In genomic region chr19:42297034-42297433, GRCh38 we compare ENCODE assay signal across 21 cellular contexts. TPM values are rescaled to one million over a fixed set of nuclear protein-coding genes. Genes with fewer than 3 reads are reported as not detected.
DNase-seq lines count a peak whose midpoint lies in the region; ATAC-seq, FAIRE-seq and TF ChIP-seq lines count a peak whose summit lies in the region.
"Had no signal": no experiment of that assay in that cellular context is flagged by ENCODE, and none has a peak within 500 bp of the region (broad histone marks: within the 10 kb centered on the region; RNA-seq: fewer than 3 reads in every experiment).

No MANE protein-coding gene starts in this region.

- POLR2A ChIA-PET in K562 (lab: Yijun Ruan, JAX), result interaction anchor here (0.6 kb wide), 1 partner anchor 23 kb away, joined by 3 read pairs; no protein-coding TSS in a partner anchor

- peaks cover 10% of the 10 kb centered on the region for H3K4me1 Mint-ChIP-seq in activated CD4-positive, alpha-beta T cell treated with anti-CD3 and anti-CD28 coated beads, Interleukin-2, amount 10 ng/mL, durations not matched to agents 24 days and 14 days
- peaks cover 14% of the 10 kb centered on the region for H3K4me1 Mint-ChIP-seq in neural progenitor cell

- no TSS peak for BruUV-seq in K562 (replicated peaks; lab: Mats Ljungman, UMichigan)

- CTCF ChIA-PET in K562 (lab: Yijun Ruan, JAX; ENCODE audit: low intra/inter-chr PET ratio), result interaction anchor here (1.2 kb wide), 1 partner anchor 51 kb away, joined by 4 read pairs; no protein-coding TSS in a partner anchor

- peak; percentile 56 for DNase-seq in activated CD4-positive, alpha-beta T cell treated with anti-CD3 and anti-CD28 coated beads, Interleukin-2, amount 10 ng/mL, durations not matched to agents 24 days and 14 days
- no peak for DNase-seq in activated CD4-positive, alpha-beta T cell treated with anti-CD3 and anti-CD28 coated beads, Interleukin-2, amount 50 U/mL, for 48 hours
- no peak for DNase-seq in K562 (ENCODE audit: extremely low read depth in 1 of 4, low spot score in 3 of 4)
- no peak for DNase-seq in neural progenitor cell (ENCODE audit: low spot score)
- no peak for DNase-seq in effector memory CD4-positive, alpha-beta T cell
- DNase-seq: COR-L47, DMS153, EL, NCI-H1105, NCI-H187, NCI-H446, PC-3, Right ventricle myocardium superior had no signal

- peaks cover 63% of the 10 kb centered on the region; the same call in 2 of the 3 replicates for H3K36me3 ChIP-seq in K562 (ENCODE audit: control insufficient read depth, insufficient read depth, low read length)
- no peaks in the 10 kb centered on the region for H3K36me3 ChIP-seq in neural progenitor cell
- peaks cover 27% of the 10 kb centered on the region for H3K36me3 ChIP-seq in effector memory CD4-positive, alpha-beta T cell (ENCODE audit: control insufficient read depth, insufficient read depth, low read length)

- peaks cover 32% of the 10 kb centered on the region for H3F3A ChIP-seq in neural progenitor cell (ENCODE audit: low read depth)

- TF ChIP-seq POLR2A in GM19193 (IDR thresholded peaks at IDR 0.05; ENCODE audit: extremely low read depth, insufficient read depth, insufficient read length), result peak; percentile 22
- no peak for TF ChIP-seq POLR2A in K562 (conservative IDR thresholded peaks at IDR 0.05)

- in situ Hi-C loops in K562 (cut with MboI), result no loop called here

- H3K9me3 Mint-ChIP-seq in activated CD4-positive, alpha-beta T cell treated with anti-CD3 and anti-CD28 coated beads, Interleukin-2, amount 10 ng/mL, durations not matched to agents 24 days and 14 days, result no peaks in the 10 kb centered on the region
- H3K9me3 Mint-ChIP-seq in neural progenitor cell, result no peaks in the 10 kb centered on the region

- 94% methylated on average over 15 of the region's 15 CpGs for WGBS in K562 (ENCODE audit: insufficient coverage, low coverage, missing lambda C conversion rate)

- no peaks in the 10 kb centered on the region for H3K9me1 ChIP-seq in K562 (ENCODE audit: control insufficient read depth, insufficient read depth, low read length)

- H3K27ac ChIP-seq in K562 (ENCODE audit: extremely low read depth, low read depth, low read length) (no peak overlapping the region), neural progenitor cell (no peak overlapping the region)
- H3K27ac ChIP-seq in effector memory CD4-positive, alpha-beta T cell (ENCODE audit: insufficient read depth, low read length, poor library complexity, severe bottlenecking), result no peak overlapping the region
- H3K27ac ChIP-seq: BLaER1 treated with 17β-estradiol and CSF1 and Interleukin-3, amounts not matched to agents 10 nM and 100 nM; KMS-11 had no signal

- H3K36me3 Mint-ChIP-seq in activated CD4-positive, alpha-beta T cell treated with anti-CD3 and anti-CD28 coated beads, Interleukin-2, amount 10 ng/mL, durations not matched to agents 24 days and 14 days (ENCODE audit: low read depth), result peaks cover 14% of the 10 kb centered on the region
- peaks cover 10% of the 10 kb centered on the region for H3K36me3 Mint-ChIP-seq in neural progenitor cell

- H3K27ac Mint-ChIP-seq in activated CD4-positive, alpha-beta T cell treated with anti-CD3 and anti-CD28 coated beads, Interleukin-2, amount 10 ng/mL, durations not matched to agents 24 days and 14 days, result no peak overlapping the region
- H3K27ac Mint-ChIP-seq in neural progenitor cell, result no peak overlapping the region

- ATAC-seq in K562 (no peak), HG03025 (IDR thresholded peaks at IDR 0.05; ENCODE audit: low FRiP score, unreplicated experiment) (no peak), HG03354 (IDR thresholded peaks at IDR 0.05; ENCODE audit: poor library complexity, severe bottlenecking, unreplicated experiment) (no peak)
- ATAC-seq: PC-3 had no signal

- TF ChIP-seq RAD21 in K562 (CRISPR knock-in tag; conservative IDR thresholded peaks at IDR 0.05 in 1 of 2, IDR thresholded peaks at IDR 0.05 in 1 of 2), result no peak

- H3K27me3 ChIP-seq in K562 (ENCODE audit: control insufficient read depth in 2 of 2, insufficient read depth in 2 of 2, low read length in 2 of 2) (no peaks in the 10 kb centered on the region), neural progenitor cell (no peaks in the 10 kb centered on the region)
- no peaks in the 10 kb centered on the region for H3K27me3 ChIP-seq in effector memory CD4-positive, alpha-beta T cell (replicated peaks; ENCODE audit: control insufficient read depth, insufficient read depth, low read length, poor library complexity, severe bottlenecking)
- H3K27me3 ChIP-seq: BLaER1 treated with 17β-estradiol and CSF1 and Interleukin-3, amounts not matched to agents 10 nM and 100 nM had no signal

- H3K4me2 ChIP-seq in K562 (ENCODE audit: insufficient read depth, low read length), result no peak overlapping the region
- no peak overlapping the region for H3K4me2 ChIP-seq in neural progenitor cell
- H3K4me2 ChIP-seq: BLaER1 treated with 17β-estradiol and CSF1 and Interleukin-3, amounts not matched to agents 10 nM and 100 nM; KMS-11 had no signal

- TF ChIP-seq CTCF in K562 (IDR thresholded peaks at IDR 0.05 in 2 of 3, conservative IDR thresholded peaks at IDR 0.05 in 1 of 3; ENCODE audit: insufficient read depth in 2 of 3, low read depth in 1 of 3, low read length in 3 of 3) (no peak), neural progenitor cell (IDR thresholded peaks at IDR 0.05) (no peak)

- no peaks in the 10 kb centered on the region for H3K27me3 Mint-ChIP-seq in activated CD4-positive, alpha-beta T cell treated with anti-CD3 and anti-CD28 coated beads, Interleukin-2, amount 10 ng/mL, durations not matched to agents 24 days and 14 days
- peaks cover 10% of the 10 kb centered on the region for H3K27me3 Mint-ChIP-seq in neural progenitor cell (ENCODE audit: insufficient read depth, low read depth)

- no peak overlapping the region for H2AFZ ChIP-seq in K562 (ENCODE audit: low read depth, low read length)
- H2AFZ ChIP-seq in neural progenitor cell (replicated peaks), result no peak overlapping the region

- H3K79me2 ChIP-seq in K562 (ENCODE audit: control insufficient read depth, insufficient read depth, low read length) (peaks cover 11% of the 10 kb centered on the region), neural progenitor cell (ENCODE audit: low read depth) (peaks cover 20% of the 10 kb centered on the region)

- intact Hi-C loops in activated CD4-positive, alpha-beta T cell treated with anti-CD3 and anti-CD28 coated beads, Interleukin-2, amount 10 ng/mL, durations not matched to agents 24 days and 14 days (cut with micrococcal nuclease), result no loop called here
- intact Hi-C loops in K562 (cut with micrococcal nuclease), result loop anchor here (5.0 kb wide), 1 partner anchor 55 kb away; the partner anchor contains the start of gene GSK3A

- no peak overlapping the region for H3K9ac ChIP-seq in K562 (ENCODE audit: insufficient read depth in 1 of 2, low read depth in 2 of 2, low read length in 2 of 2)
- H3K9ac ChIP-seq in neural progenitor cell, result no peak overlapping the region
- H3K9ac ChIP-seq: BLaER1 treated with 17β-estradiol and CSF1 and Interleukin-3, amounts not matched to agents 10 nM and 100 nM; KMS-11 had no signal

- H3K4me1 ChIP-seq in K562 (replicated peaks in 1 of 2; ENCODE audit: control insufficient read depth in 2 of 2, insufficient read depth in 2 of 2, low read length in 2 of 2), result peaks cover 9 to 56% of the 10 kb centered on the region in 2 experiments
- peaks cover 8% of the 10 kb centered on the region for H3K4me1 ChIP-seq in neural progenitor cell
- peaks cover 7% of the 10 kb centered on the region for H3K4me1 ChIP-seq in effector memory CD4-positive, alpha-beta T cell (ENCODE audit: control insufficient read depth, insufficient read depth, low read length, poor library complexity, severe bottlenecking)

- H3K9me3 ChIP-seq in K562 (replicated peaks; ENCODE audit: control insufficient read depth, insufficient read depth, low read depth, low read length) (no peaks in the 10 kb centered on the region), neural progenitor cell (ENCODE audit: low read depth) (no peaks in the 10 kb centered on the region)
- H3K9me3 ChIP-seq in effector memory CD4-positive, alpha-beta T cell (ENCODE audit: control insufficient read depth, low read length), result no peaks in the 10 kb centered on the region
- H3K9me3 ChIP-seq: BLaER1 treated with 17β-estradiol and CSF1 and Interleukin-3, amounts not matched to agents 10 nM and 100 nM had no signal

- no peak for FAIRE-seq in K562 (lab: Jason Lieb, UNC)
- FAIRE-seq: GM18507 had no signal

- H3K4me3 ChIP-seq in K562, result no peak overlapping the region
- H3K4me3 ChIP-seq in neural progenitor cell, result no peak overlapping the region
- H3K4me3 ChIP-seq in effector memory CD4-positive, alpha-beta T cell (ENCODE audit: insufficient read depth, low read depth, low read length, poor library complexity, severe bottlenecking), result no peak overlapping the region
- H3K4me3 ChIP-seq: BLaER1 treated with 17β-estradiol and CSF1 and Interleukin-3, amounts not matched to agents 10 nM and 100 nM had no signal

- no peak overlapping the region for H3K4me3 Mint-ChIP-seq in activated CD4-positive, alpha-beta T cell treated with anti-CD3 and anti-CD28 coated beads, Interleukin-2, amount 10 ng/mL, durations not matched to agents 24 days and 14 days
- H3K4me3 Mint-ChIP-seq in neural progenitor cell, result peak overlapping the region; percentile 6

- H4K20me1 ChIP-seq in K562 (replicated peaks; ENCODE audit: control insufficient read depth, insufficient read depth, low read length), result peaks cover 14% of the 10 kb centered on the region
- H4K20me1 ChIP-seq in neural progenitor cell (ENCODE audit: low read depth), result peaks cover 29% of the 10 kb centered on the region

- no peak for TF ChIP-seq EP300 in K562 (IDR thresholded peaks at IDR 0.05; ENCODE audit: low read length)

RNA-seq across cellular contexts. Expression of gene PRR19, which starts 4.9 kb away (rescaled TPM):
- 1.3 and 1.6 TPM in 2 replicates for total RNA-seq in activated CD4-positive, alpha-beta T cell treated with anti-CD3 and anti-CD28 coated beads, Interleukin-2, amount 10 ng/mL, durations not matched to agents 24 days and 14 days
- 0.30 and 0.67 TPM in 2 replicates for total RNA-seq in K562 (2011; cell fraction: chromatin; rRNA removed; ENCODE audit: low replicate concordance)
- 0.39 and 0.83 TPM in 2 replicates for total RNA-seq in K562 (2011; cell fraction: nucleolus; rRNA removed)
- 0.76 and 0.81 TPM in 2 replicates for total RNA-seq in K562 (2011; cell fraction: nucleoplasm; rRNA removed)
- total RNA-seq in K562 (2014; rRNA removed) (0.54 and 1.1 TPM in 2 replicates), K562 (2014; rRNA removed; fragmentation: Illumina TruSeq; extraction: Trizol) (0.11 and 0.32 TPM in 2 replicates), K562 (2015; rRNA removed; fragmentation: Illumina TruSeq; extraction: Trizol) (0.94 and 1.1 TPM in 2 replicates), K562 (2021) (1.6 and 1.8 TPM in 2 replicates), neural progenitor cell (ENCODE audit: low replicate concordance) (1.0 TPM in 2 replicates)
- polyA plus RNA-seq in K562 (2011; rRNA removed) (0.24 and 0.34 TPM in 2 replicates), K562 (2014; fragmentation: Illumina TruSeq; extraction: Trizol) (1.0 and 1.9 TPM in 2 replicates), K562 (2014; fragmentation: Nextera tagmentation; extraction: Ambion mirVana) (under 1 TPM; 0.10 to 0.18 TPM), K562 (2014; rRNA removed) (0.73 and 1.6 TPM in 2 replicates)
- polyA plus RNA-seq in K562 (2011; cell fraction: cytosol; rRNA removed), result 0.41 and 2.0 TPM in 2 replicates
- polyA plus RNA-seq in K562 (2011; cell fraction: nucleus; rRNA removed), result 0.21 and 0.77 TPM in 2 replicates
- polyA plus RNA-seq in K562 (2012), result 1.4 and 1.7 TPM in 2 replicates
- polyA minus RNA-seq in K562 (2011; rRNA and poly(A)+ RNA removed), result 0.15 and 0.32 TPM in 2 replicates
- polyA minus RNA-seq in K562 (2011; cell fraction: cytosol; rRNA and poly(A)+ RNA removed), result 1.2 TPM in 1 of 2 replicates, not detected in the other
- polyA minus RNA-seq in K562 (2011; cell fraction: nucleus; rRNA and poly(A)+ RNA removed), result 0.40 TPM in 1 of 2 replicates, not detected in the other
- total RNA-seq: PC-3, Right ventricle myocardium superior had no signal

RNA-seq across cellular contexts. Expression of gene PAFAH1B3, which starts 5.4 kb away (rescaled TPM):
- total RNA-seq in activated CD4-positive, alpha-beta T cell treated with anti-CD3 and anti-CD28 coated beads, Interleukin-2, amount 10 ng/mL, durations not matched to agents 24 days and 14 days, result 49.1 and 50.4 TPM in 2 replicates
- 3.9 and 24.8 TPM in 2 replicates for total RNA-seq in K562 (2011; cell fraction: chromatin; rRNA removed; ENCODE audit: low replicate concordance)
- total RNA-seq in K562 (2011; cell fraction: nucleolus; rRNA removed), result 45.0 and 47.0 TPM in 2 replicates
- 16.6 and 17.6 TPM in 2 replicates for total RNA-seq in K562 (2011; cell fraction: nucleoplasm; rRNA removed)
- total RNA-seq in K562 (2014; rRNA removed), result 114 and 146 TPM in 2 replicates
- total RNA-seq in K562 (2014; rRNA removed; fragmentation: Illumina TruSeq; extraction: Trizol), result 28.7 and 48.0 TPM in 2 replicates
- 78.9 and 81.0 TPM in 2 replicates for total RNA-seq in K562 (2015; rRNA removed; fragmentation: Illumina TruSeq; extraction: Trizol)
- 130 and 138 TPM in 2 replicates for total RNA-seq in K562 (2021)
- 27.5 and 40.8 TPM in 2 replicates for polyA plus RNA-seq in K562 (2011; rRNA removed)
- 71.5 and 165 TPM in 2 replicates for polyA plus RNA-seq in K562 (2011; cell fraction: cytosol; rRNA removed)
- polyA plus RNA-seq in K562 (2011; cell fraction: nucleus; rRNA removed), result 47.4 and 73.9 TPM in 2 replicates
- polyA plus RNA-seq in K562 (2012), result 83.4 and 102 TPM in 2 replicates
- polyA plus RNA-seq in K562 (2014; fragmentation: Illumina TruSeq; extraction: Trizol), result 96.7 and 113 TPM in 2 replicates
- polyA plus RNA-seq in K562 (2014; fragmentation: Nextera tagmentation; extraction: Ambion mirVana), result 10 to 100 TPM; 10.5 to 23.5 TPM
- polyA plus RNA-seq in K562 (2014; rRNA removed), result 79.6 and 80.6 TPM in 2 replicates
- 20.7 and 34.8 TPM in 2 replicates for polyA minus RNA-seq in K562 (2011; rRNA and poly(A)+ RNA removed)
- 70.3 and 71.1 TPM in 2 replicates for polyA minus RNA-seq in K562 (2011; cell fraction: cytosol; rRNA and poly(A)+ RNA removed)
- 16.8 and 18.9 TPM in 2 replicates for polyA minus RNA-seq in K562 (2011; cell fraction: nucleus; rRNA and poly(A)+ RNA removed)
- 63.2 and 106 TPM in 2 replicates for total RNA-seq in neural progenitor cell (ENCODE audit: low replicate concordance)
- total RNA-seq: PC-3 had no signal

RNA-seq across cellular contexts. Expression of gene TMEM145, which starts 16.1 kb away (rescaled TPM):
- 0.78 and 0.82 TPM in 2 replicates for total RNA-seq in activated CD4-positive, alpha-beta T cell treated with anti-CD3 and anti-CD28 coated beads, Interleukin-2, amount 10 ng/mL, durations not matched to agents 24 days and 14 days
- 4.7 and 17.0 TPM in 2 replicates for total RNA-seq in K562 (2011; cell fraction: chromatin; rRNA removed; ENCODE audit: low replicate concordance)
- 7.8 and 16.2 TPM in 2 replicates for total RNA-seq in K562 (2011; cell fraction: nucleolus; rRNA removed)
- total RNA-seq in K562 (2011; cell fraction: nucleoplasm; rRNA removed), result 4.7 and 8.2 TPM in 2 replicates
- total RNA-seq in K562 (2014; rRNA removed) (0.61 TPM in 1 of 2 replicates, not detected in the other), K562 (2014; rRNA removed; fragmentation: Illumina TruSeq; extraction: Trizol) (0.80 and 0.83 TPM in 2 replicates), K562 (2015; rRNA removed; fragmentation: Illumina TruSeq; extraction: Trizol) (0.75 and 0.94 TPM in 2 replicates), K562 (2021) (2.8 and 5.5 TPM in 2 replicates), neural progenitor cell (ENCODE audit: low replicate concordance) (0.37 and 6.6 TPM in 2 replicates)
- polyA plus RNA-seq in K562 (2011; rRNA removed) (1.3 and 1.8 TPM in 2 replicates), K562 (2014; fragmentation: Illumina TruSeq; extraction: Trizol) (1.8 and 2.0 TPM in 2 replicates), K562 (2014; fragmentation: Nextera tagmentation; extraction: Ambion mirVana) (not detected), K562 (2014; rRNA removed) (3.0 and 4.1 TPM in 2 replicates)
- 0.54 and 0.77 TPM in 2 replicates for polyA plus RNA-seq in K562 (2011; cell fraction: cytosol; rRNA removed)
- 16.6 and 17.9 TPM in 2 replicates for polyA plus RNA-seq in K562 (2011; cell fraction: nucleus; rRNA removed)
- 0.91 and 2.6 TPM in 2 replicates for polyA plus RNA-seq in K562 (2012)
- polyA minus RNA-seq in K562 (2011; rRNA and poly(A)+ RNA removed), result 1.9 and 2.4 TPM in 2 replicates
- 4.5 TPM in 1 of 2 replicates, not detected in the other for polyA minus RNA-seq in K562 (2011; cell fraction: cytosol; rRNA and poly(A)+ RNA removed)
- polyA minus RNA-seq in K562 (2011; cell fraction: nucleus; rRNA and poly(A)+ RNA removed), result 6.6 and 11.7 TPM in 2 replicates
- total RNA-seq: A172, MCF 10A had no signal

RNA-seq across cellular contexts. Expression of gene CIC, which starts 28.0 kb away (rescaled TPM):
- total RNA-seq in activated CD4-positive, alpha-beta T cell treated with anti-CD3 and anti-CD28 coated beads, Interleukin-2, amount 10 ng/mL, durations not matched to agents 24 days and 14 days, result 61.2 and 65.6 TPM in 2 replicates
- total RNA-seq in K562 (2011; cell fraction: chromatin; rRNA removed; ENCODE audit: low replicate concordance), result 24.1 and 86.8 TPM in 2 replicates
- total RNA-seq in K562 (2011; cell fraction: nucleolus; rRNA removed), result 64.6 and 65.9 TPM in 2 replicates
- total RNA-seq in K562 (2011; cell fraction: nucleoplasm; rRNA removed), result 39.3 and 41.3 TPM in 2 replicates
- total RNA-seq in K562 (2014; rRNA removed) (13.6 and 13.7 TPM in 2 replicates), K562 (2014; rRNA removed; fragmentation: Illumina TruSeq; extraction: Trizol) (1.5 and 2.2 TPM in 2 replicates), K562 (2015; rRNA removed; fragmentation: Illumina TruSeq; extraction: Trizol) (8.6 and 8.7 TPM in 2 replicates), K562 (2021) (37.6 and 44.7 TPM in 2 replicates), neural progenitor cell (ENCODE audit: low replicate concordance) (5.2 and 28.1 TPM in 2 replicates)
- polyA plus RNA-seq in K562 (2011; rRNA removed) (3.0 and 5.8 TPM in 2 replicates), K562 (2014; fragmentation: Illumina TruSeq; extraction: Trizol) (12.0 and 21.5 TPM in 2 replicates), K562 (2014; fragmentation: Nextera tagmentation; extraction: Ambion mirVana) (under 1 TPM; 0.07 to 0.13 TPM), K562 (2014; rRNA removed) (18.9 and 19.9 TPM in 2 replicates)
- polyA plus RNA-seq in K562 (2011; cell fraction: cytosol; rRNA removed), result 4.3 and 10.0 TPM in 2 replicates
- 37.3 and 64.7 TPM in 2 replicates for polyA plus RNA-seq in K562 (2011; cell fraction: nucleus; rRNA removed)
- 24.4 and 27.9 TPM in 2 replicates for polyA plus RNA-seq in K562 (2012)
- polyA minus RNA-seq in K562 (2011; rRNA and poly(A)+ RNA removed), result 1.8 and 2.4 TPM in 2 replicates
- polyA minus RNA-seq in K562 (2011; cell fraction: cytosol; rRNA and poly(A)+ RNA removed), result 12.8 and 21.3 TPM in 2 replicates
- polyA minus RNA-seq in K562 (2011; cell fraction: nucleus; rRNA and poly(A)+ RNA removed), result 14.4 and 16.6 TPM in 2 replicates

RNA-seq across cellular contexts. Expression of gene MEGF8, which starts 28.4 kb away (rescaled TPM):
- total RNA-seq in activated CD4-positive, alpha-beta T cell treated with anti-CD3 and anti-CD28 coated beads, Interleukin-2, amount 10 ng/mL, durations not matched to agents 24 days and 14 days, result 8.4 and 9.1 TPM in 2 replicates
- total RNA-seq in K562 (2011; cell fraction: chromatin; rRNA removed; ENCODE audit: low replicate concordance), result 10.5 and 30.6 TPM in 2 replicates
- total RNA-seq in K562 (2011; cell fraction: nucleolus; rRNA removed), result 29.2 and 30.2 TPM in 2 replicates
- 14.0 and 15.8 TPM in 2 replicates for total RNA-seq in K562 (2011; cell fraction: nucleoplasm; rRNA removed)
- total RNA-seq in K562 (2014; rRNA removed) (3.8 and 4.5 TPM in 2 replicates), K562 (2014; rRNA removed; fragmentation: Illumina TruSeq; extraction: Trizol) (1.5 and 1.8 TPM in 2 replicates), K562 (2015; rRNA removed; fragmentation: Illumina TruSeq; extraction: Trizol) (3.0 and 3.4 TPM in 2 replicates), K562 (2021) (10.0 and 13.1 TPM in 2 replicates), neural progenitor cell (ENCODE audit: low replicate concordance) (7.3 and 21.4 TPM in 2 replicates)
- polyA plus RNA-seq in K562 (2011; rRNA removed) (1.9 and 2.1 TPM in 2 replicates), K562 (2014; fragmentation: Illumina TruSeq; extraction: Trizol) (3.9 and 4.6 TPM in 2 replicates), K562 (2014; fragmentation: Nextera tagmentation; extraction: Ambion mirVana) (under 1 TPM; 0.28 to 0.34 TPM), K562 (2014; rRNA removed) (4.5 and 4.7 TPM in 2 replicates)
- 1.8 and 3.8 TPM in 2 replicates for polyA plus RNA-seq in K562 (2011; cell fraction: cytosol; rRNA removed)
- polyA plus RNA-seq in K562 (2011; cell fraction: nucleus; rRNA removed), result 5.9 and 11.6 TPM in 2 replicates
- polyA plus RNA-seq in K562 (2012), result 6.5 and 11.3 TPM in 2 replicates
- 2.1 and 2.6 TPM in 2 replicates for polyA minus RNA-seq in K562 (2011; rRNA and poly(A)+ RNA removed)
- polyA minus RNA-seq in K562 (2011; cell fraction: cytosol; rRNA and poly(A)+ RNA removed), result 8.0 and 10.0 TPM in 2 replicates
- polyA minus RNA-seq in K562 (2011; cell fraction: nucleus; rRNA and poly(A)+ RNA removed), result 7.9 and 8.1 TPM in 2 replicates
